In genomic region chr4:69970071-69970470, GRCh38 we compare ENCODE assay signal across 21 cellular contexts.
"Had no signal": no experiment of that assay in that cellular context is flagged by ENCODE, and none has a peak within 500 bp of the region (broad histone marks: within the 10 kb centered on the region; RNA-seq: fewer than 3 reads in every experiment).

No MANE protein-coding gene starts in this region.

- H3K4me3 ChIP-seq: gastrocnemius medialis, lower lobe of right lung, neural progenitor cell, right atrium auricular region, upper lobe of left lung had no signal

- ATAC-seq: activated CD4-positive, alpha-beta T cell treated with anti-CD3 and anti-CD28 coated beads for 36 hours; activated T-cell treated with anti-CD3 and anti-CD28 coated beads, Interleukin-2, amount 50 U/mL, for 4 hours; gastrocnemius medialis; left cardiac atrium; lower lobe of right lung; naive thymus-derived CD8-positive, alpha-beta T cell; stimulated activated naive CD8-positive, alpha-beta T cell treated with anti-CD3 and anti-CD28 coated beads, Interleukin-15, Interleukin-2, amounts not matched to agents 100 U/mL and 50 U/mL, for 24 hours had no signal

- DNase-seq: activated B cell treated with CpG ODN at 0.5 μM for 24 hours; activated CD4-positive, alpha-beta T cell treated with anti-CD3 and anti-CD28 coated beads for 36 hours; activated CD4-positive, alpha-beta T cell treated with anti-CD3 and anti-CD28 coated beads, Interleukin-2, amount 50 U/mL, for 4 hours; activated CD8-positive, alpha-beta memory T cell treated with anti-CD3 and anti-CD28 coated beads for 24 hours; activated CD8-positive, alpha-beta memory T cell treated with anti-CD3 and anti-CD28 coated beads, Interleukin-2, amount 50 U/mL, for 48 hours; activated naive CD4-positive, alpha-beta T cell treated with Interleukin-2 at 50 U/mL for 16 hours; activated naive CD8-positive, alpha-beta T cell treated with anti-CD3 and anti-CD28 coated beads for 36 hours; activated T-cell treated with anti-CD3 and anti-CD28 coated beads, Interleukin-2, amount 50 U/mL, for 4 hours; caudate nucleus; effector memory CD4-positive, alpha-beta T cell; gastrocnemius medialis; hypothalamus; left cardiac atrium; lower lobe of right lung; naive thymus-derived CD8-positive, alpha-beta T cell; stimulated activated CD4-positive, alpha-beta T cell treated with anti-CD3 and anti-CD28 coated beads, Interleukin-4, amount 100 ng/mL, for 4 hours; stimulated activated naive CD8-positive, alpha-beta T cell treated with anti-CD3 and anti-CD28 coated beads, Interleukin-15, Interleukin-2, amounts not matched to agents 100 U/mL and 50 U/mL, for 24 hours; T-helper 1 cell had no signal
